ENCODE assay signal across 9 cellular contexts in the genomic region with DNA sequence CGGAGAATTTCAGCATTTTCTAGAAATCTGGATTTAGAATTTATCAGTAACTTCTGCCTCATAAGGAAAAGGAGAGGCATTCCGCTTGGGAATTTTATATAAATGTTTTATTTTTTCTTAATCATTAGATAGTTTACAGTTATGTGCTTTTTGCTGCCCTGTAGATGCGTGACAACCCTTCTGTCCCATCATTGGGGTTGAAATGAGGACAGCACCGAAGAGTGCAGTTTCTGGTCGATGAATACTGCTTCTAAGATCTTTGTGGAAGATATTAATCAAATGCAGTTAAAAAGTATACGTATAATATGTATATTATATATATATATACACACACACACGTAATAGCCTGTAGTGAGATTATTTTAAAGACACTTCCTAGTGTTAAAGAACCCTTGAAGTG. TPM values are rescaled to one million over a fixed set of nuclear protein-coding genes. Genes with fewer than 3 reads are reported as not detected.
DNase-seq lines count a peak whose midpoint lies in the region; ATAC-seq and TF ChIP-seq lines count a peak whose summit lies in the region.
"Had no signal": no experiment of that assay in that cellular context is flagged by ENCODE, and none has a peak within 500 bp of the region (broad histone marks: within the 10 kb centered on the region; RNA-seq: fewer than 3 reads in every experiment).

No MANE protein-coding gene starts in this region.

- H3K36me3 ChIP-seq in heart left ventricle (no peaks in the 10 kb centered on the region), left lung (no peaks in the 10 kb centered on the region), tibial nerve (no peaks in the 10 kb centered on the region)
- H3K36me3 ChIP-seq: adrenal gland had no signal

- H3K27me3 Mint-ChIP-seq in activated naive CD4-positive, alpha-beta T cell treated with anti-CD3 and anti-CD28 coated beads, Interleukin-2, amount 50 U/mL, for 24 hours: no peaks in the 10 kb centered on the region

- TF ChIP-seq EP300 in tibial nerve (IDR thresholded peaks at IDR 0.05): no peak

- H3K4me3 ChIP-seq in heart left ventricle (peak overlapping the region; percentile 33 to 92 (median 74)), left lung (peak overlapping the region; percentile 47 to 82), tibial nerve (peak overlapping the region; percentile 66 to 91 (median 78))

- TF ChIP-seq POLR2A in heart left ventricle (IDR thresholded peaks at IDR 0.05) (no peak), tibial nerve (IDR thresholded peaks at IDR 0.05) (no peak)

- WGBS in heart left ventricle, 4 donors: 38 to 47% (median 42%) methylated on average over 7 of the region's 7 CpGs
- WGBS in tibial nerve, 2 donors: 33 to 35% methylated on average over 7 of the region's 7 CpGs

- H3K27ac ChIP-seq in heart left ventricle (peak overlapping the region in 6 of 12 donors; percentile 77 to 92 (median 86)), left lung (peak overlapping the region; percentile 84 to 99), tibial nerve (peak overlapping the region in 3 of 4 donors; percentile 91 to 99 (median 92))

- H3K36me3 Mint-ChIP-seq in activated naive CD4-positive, alpha-beta T cell treated with anti-CD3 and anti-CD28 coated beads, Interleukin-2, amount 50 U/mL, for 24 hours: peaks cover 11% of the 10 kb centered on the region

- no peaks in the 10 kb centered on the region for H3K27me3 ChIP-seq in heart left ventricle
- H3K27me3 ChIP-seq in left lung: no peaks in the 10 kb centered on the region
- no peaks in the 10 kb centered on the region for H3K27me3 ChIP-seq in tibial nerve
- H3K27me3 ChIP-seq: adrenal gland had no signal

- intact Hi-C loops in heart left ventricle (cut with DNase I) (loop anchor here in 9 of 10 donors (5.0 to 10.0 kb wide), 11 partner anchors 118 to 408 kb away; partner anchors contain the start of gene SMIM20 (in 1 of the 9)), Right ventricle myocardium superior (cut with DNase I) (loop anchor here (5.0 kb wide), 2 partner anchors 90 to 335 kb away; no protein-coding TSS in a partner anchor), left lung (cut with DNase I) (no loop called here)

- no peak for ATAC-seq in heart left ventricle
- no peak for ATAC-seq in Right ventricle myocardium superior (ENCODE audit: poor library complexity)
- no peak for ATAC-seq in left lung
- ATAC-seq in GM18517 (IDR thresholded peaks at IDR 0.05; ENCODE audit: unreplicated experiment): no peak
- ATAC-seq in GM21576 (IDR thresholded peaks at IDR 0.05; ENCODE audit: unreplicated experiment): no peak

- DNase-seq in heart left ventricle (no peak), Right ventricle myocardium superior (no peak), left lung (no peak), tibial nerve (ENCODE audit: low spot score in 2 of 2) (no peak), NCI-H446 (lab: John Stamatoyannopoulos, UW) (no peak)

- H3K9me3 ChIP-seq in heart left ventricle (peaks cover 0 to 7% (median 0%) of the 10 kb centered on the region in 12 donors), left lung (no peaks in the 10 kb centered on the region), tibial nerve (no peaks in the 10 kb centered on the region)
- H3K9me3 ChIP-seq: adrenal gland had no signal

- H3K4me1 Mint-ChIP-seq in activated naive CD4-positive, alpha-beta T cell treated with anti-CD3 and anti-CD28 coated beads, Interleukin-2, amount 50 U/mL, for 24 hours: peaks cover 46% of the 10 kb centered on the region

- peaks cover 4% of the 10 kb centered on the region for H3K9me3 Mint-ChIP-seq in activated naive CD4-positive, alpha-beta T cell treated with anti-CD3 and anti-CD28 coated beads, Interleukin-2, amount 50 U/mL, for 24 hours

- H3K27ac Mint-ChIP-seq in activated naive CD4-positive, alpha-beta T cell treated with anti-CD3 and anti-CD28 coated beads, Interleukin-2, amount 50 U/mL, for 24 hours: peak overlapping the region; percentile 99

- peak overlapping the region; percentile 99 for H3K4me3 Mint-ChIP-seq in activated naive CD4-positive, alpha-beta T cell treated with anti-CD3 and anti-CD28 coated beads, Interleukin-2, amount 50 U/mL, for 24 hours

- H3K4me1 ChIP-seq in heart left ventricle (peaks cover 0 to 61% (median 35%) of the 10 kb centered on the region in 12 donors), left lung (peaks cover 14 to 59% of the 10 kb centered on the region in 2 donors), tibial nerve (peaks cover 0 to 52% (median 10%) of the 10 kb centered on the region in 4 donors)

- TF ChIP-seq CTCF in heart left ventricle (IDR thresholded peaks at IDR 0.05): no peak
- TF ChIP-seq CTCF in left lung (IDR thresholded peaks at IDR 0.05): no peak
- no peak for TF ChIP-seq CTCF in tibial nerve (IDR thresholded peaks at IDR 0.05)

RNA-seq across cellular contexts. Expression of gene RBPJ, which starts 1.5 kb away (rescaled TPM):
- total RNA-seq in heart left ventricle: 10 to 100 TPM; 29.7 to 84.3 (median 38.0) TPM
- 10 to 100 TPM; 21.9 to 27.7 TPM for polyA plus RNA-seq in heart left ventricle
- 44.2 TPM for total RNA-seq in Right ventricle myocardium superior
- 100 to 1,000 TPM in 1 of 2 donors, 10 to 100 TPM in 1; 88.6 to 127 TPM for total RNA-seq in left lung
- total RNA-seq in tibial nerve: 10 to 100 TPM; 67.1 to 80.2 (median 76.5) TPM

Comparison
In these comparisons a context has a peak if more than half of its experiments do, and no peak if none do; other contexts are left out.
1. intact Hi-C loops: an anchor here in heart left ventricle (5.0 to 10.0 kb wide) and Right ventricle myocardium superior (5.0 kb wide); none called in left lung.